ENCODE assay signal across 8 cellular contexts in genomic region chr15:101250931-101251829, GRCh38. TPM values are rescaled to one million over a fixed set of nuclear protein-coding genes. Genes with fewer than 3 reads are reported as not detected.
DNase-seq lines count a peak whose midpoint lies in the region; ATAC-seq and TF ChIP-seq lines count a peak whose summit lies in the region.

No MANE protein-coding gene starts in this region.

- H3K9me3 ChIP-seq in heart right ventricle, result no peaks in the 10 kb centered on the region

- H3K27ac ChIP-seq in heart right ventricle, result peak overlapping the region; percentile 84 to 97 (median 92)
- H3K27ac ChIP-seq in rectal smooth muscle tissue (ENCODE audit: low read depth, low read length), result peak overlapping the region; percentile 81

- peaks cover 0 to 23% (median 0%) of the 10 kb centered on the region in 9 donors for H3K36me3 ChIP-seq in heart right ventricle
- no peaks in the 10 kb centered on the region for H3K36me3 ChIP-seq in rectal smooth muscle tissue (ENCODE audit: control insufficient read depth, insufficient read depth, low read length)

- peak overlapping the region; percentile 34 for H3K9ac ChIP-seq in rectal smooth muscle tissue (ENCODE audit: low read length)

- H3K27me3 ChIP-seq in heart right ventricle, result no peaks in the 10 kb centered on the region
- no peaks in the 10 kb centered on the region for H3K27me3 ChIP-seq in rectal smooth muscle tissue (ENCODE audit: control insufficient read depth, insufficient read depth, low read length)

- TF ChIP-seq CTCF in heart right ventricle (IDR thresholded peaks at IDR 0.05), result no peak

- peak; percentile 35 for DNase-seq in stimulated activated CD4-positive, alpha-beta T cell treated with anti-CD3 and anti-CD28 coated beads, Interleukin-15, amount 100 ng/mL, for 24 hours
- DNase-seq in stimulated activated CD4-positive, alpha-beta T cell treated with anti-CD3 and anti-CD28 coated beads, Interleukin-1b, Interleukin-23, amount 100 ng/mL, for 48 hours, result no peak
- DNase-seq in NCI-H226 (peak; percentile 48), heart right ventricle (peak in 1 of 2 donors; percentile 51)
- no peak for DNase-seq in activated naive CD4-positive, alpha-beta T cell treated with anti-CD3 and anti-CD28 coated beads, Interleukin-2, amount 50 U/mL, for 72 hours (ENCODE audit: low spot score in 2 of 2)

- H3K4me3 ChIP-seq in heart right ventricle, result peak overlapping the region; percentile 69 to 98 (median 89)
- peak overlapping the region; percentile 81 for H3K4me3 ChIP-seq in rectal smooth muscle tissue (ENCODE audit: low read length)

- H3K27ac Mint-ChIP-seq in activated naive CD4-positive, alpha-beta T cell treated with anti-CD3 and anti-CD28 coated beads, Interleukin-2, amount 50 U/mL, for 72 hours, result peak overlapping the region; percentile 87 to 92

- peaks cover 15 to 24% of the 10 kb centered on the region in 2 donors for H3K36me3 Mint-ChIP-seq in activated naive CD4-positive, alpha-beta T cell treated with anti-CD3 and anti-CD28 coated beads, Interleukin-2, amount 50 U/mL, for 72 hours

- ATAC-seq in HG02840 (IDR thresholded peaks at IDR 0.05; ENCODE audit: low FRiP score, unreplicated experiment) (peak; percentile 37), heart right ventricle (peak in 6 of 8 donors; percentile 18 to 56 (median 34)), GM18870 (IDR thresholded peaks at IDR 0.05; ENCODE audit: unreplicated experiment) (no peak)
- ATAC-seq in activated naive CD4-positive, alpha-beta T cell treated with anti-CD3 and anti-CD28 coated beads, Interleukin-2, amount 50 U/mL, for 72 hours, result peak; percentile 24 to 55

- intact Hi-C loops in heart right ventricle (cut with DNase I), result loop anchor here in 8 of 10 donors (2.0 to 10.0 kb wide), 10 partner anchors 49 to 626 kb away; partner anchors contain the start of gene LRRK1 (in 2 of the 8)

- peaks cover 12 to 70% (median 66%) of the 10 kb centered on the region in 9 donors for H3K4me1 ChIP-seq in heart right ventricle
- peaks cover 15% of the 10 kb centered on the region for H3K4me1 ChIP-seq in rectal smooth muscle tissue (ENCODE audit: control insufficient read depth, insufficient read depth, low read length)

- no peaks in the 10 kb centered on the region for H3K9me3 Mint-ChIP-seq in activated naive CD4-positive, alpha-beta T cell treated with anti-CD3 and anti-CD28 coated beads, Interleukin-2, amount 50 U/mL, for 72 hours

- 0% methylated on average over 78 to 131 of the region's 149 CpGs for WGBS in heart right ventricle, 2 donors

RNA-seq across cellular contexts. Expression of gene CHSY1, which starts 0.7 kb away (rescaled TPM):
- total RNA-seq in activated naive CD4-positive, alpha-beta T cell treated with anti-CD3 and anti-CD28 coated beads, Interleukin-2, amount 50 U/mL, for 72 hours, result 10 to 100 TPM; 45.5 to 54.1 TPM
- total RNA-seq in heart right ventricle, result 10 to 100 TPM in 8 of 10 donors, 1 to 10 TPM in 2; 9.7 to 35.1 (median 15.7) TPM
- 10 to 100 TPM in 1 of 2 donors, 1 to 10 TPM in 1; 6.9 to 11.3 TPM for polyA plus RNA-seq in heart right ventricle

RNA-seq across cellular contexts. Expression of gene SELENOS, which starts 26.1 kb away (rescaled TPM):
- 10 to 100 TPM; 18.4 to 22.6 TPM for total RNA-seq in activated naive CD4-positive, alpha-beta T cell treated with anti-CD3 and anti-CD28 coated beads, Interleukin-2, amount 50 U/mL, for 72 hours
- total RNA-seq in heart right ventricle, result 10 to 100 TPM; 28.4 to 90.6 (median 42.7) TPM
- 100 to 1,000 TPM in 1 of 2 donors, 10 to 100 TPM in 1; 48.4 to 192 TPM for polyA plus RNA-seq in heart right ventricle

RNA-seq across cellular contexts. Expression of gene SNRPA1, which starts 43.9 kb away (rescaled TPM):
- total RNA-seq in activated naive CD4-positive, alpha-beta T cell treated with anti-CD3 and anti-CD28 coated beads, Interleukin-2, amount 50 U/mL, for 72 hours, result 100 to 1,000 TPM; 163 to 174 TPM
- 10 to 100 TPM; 23.8 to 36.3 (median 29.9) TPM for total RNA-seq in heart right ventricle
- 10 to 100 TPM; 25.0 to 51.4 TPM for polyA plus RNA-seq in heart right ventricle

Comparison
In these comparisons a context has a peak if more than half of its experiments do, and no peak if none do; other contexts are left out.
1. DNase-seq: peak in stimulated activated CD4-positive, alpha-beta T cell treated with anti-CD3 and anti-CD28 coated beads, Interleukin-15, amount 100 ng/mL, for 24 hours (single experiment) and NCI-H226 (single experiment); none in stimulated activated CD4-positive, alpha-beta T cell treated with anti-CD3 and anti-CD28 coated beads, Interleukin-1b, Interleukin-23, amount 100 ng/mL, for 48 hours (single experiment) and activated naive CD4-positive, alpha-beta T cell treated with anti-CD3 and anti-CD28 coated beads, Interleukin-2, amount 50 U/mL, for 72 hours (0 of 2).
2. RNA of gene SNRPA1, which starts 43.9 kb away (total RNA-seq): 163 to 174 TPM in activated naive CD4-positive, alpha-beta T cell treated with anti-CD3 and anti-CD28 coated beads, Interleukin-2, amount 50 U/mL, for 72 hours; 23.8 to 36.3 TPM in heart right ventricle; every median in the first group is over 4 times any median in the second.